ENCODE assay signal across 30 cellular contexts in the genomic region with DNA sequence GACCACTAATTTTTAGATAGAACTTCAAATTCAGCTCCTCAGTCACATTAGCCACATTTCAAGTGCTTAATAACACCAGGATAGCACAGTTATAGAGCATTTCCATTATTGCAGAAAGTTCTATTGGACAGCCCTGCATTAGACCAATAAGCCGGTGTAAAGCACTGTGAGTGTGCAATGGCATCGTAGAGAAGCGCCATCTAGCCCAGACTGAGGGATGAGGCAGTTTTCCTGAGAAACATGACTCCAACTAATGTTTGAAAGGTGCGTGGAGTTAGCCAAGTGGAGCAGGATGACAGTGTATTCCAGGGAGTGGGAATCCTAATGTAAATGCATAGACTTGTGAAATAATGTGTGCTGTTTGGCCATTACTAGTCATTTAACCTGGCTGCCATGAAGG. TPM values are rescaled to one million over a fixed set of nuclear protein-coding genes. Genes with fewer than 3 reads are reported as not detected.
A peak's percentile ranks its signal among the peaks of the same experiment; 100 is the strongest.
DNase-seq lines count a peak whose midpoint lies in the region; ATAC-seq and TF ChIP-seq lines count a peak whose summit lies in the region.
"Had no signal": no experiment of that assay in that cellular context is flagged by ENCODE, and none has a peak within 500 bp of the region (broad histone marks: within the 10 kb centered on the region; RNA-seq: fewer than 3 reads in every experiment).

No MANE protein-coding gene starts in this region.

- no peak overlapping the region for H3K4me3 Mint-ChIP-seq in GM23338
- H3K4me3 Mint-ChIP-seq: activated naive CD8-positive, alpha-beta T cell; natural killer cell had no signal

- no peaks in the 10 kb centered on the region for H3F3A ChIP-seq in GM23338 (replicated peaks; ENCODE audit: low read depth)

- no peak overlapping the region for H2AFZ ChIP-seq in GM23338
- H2AFZ ChIP-seq: PC-9 had no signal

- H3K9me3 Mint-ChIP-seq in GM23338: no peaks in the 10 kb centered on the region

- peaks cover 10% of the 10 kb centered on the region for H3K4me1 Mint-ChIP-seq in GM23338
- H3K4me1 Mint-ChIP-seq: natural killer cell had no signal

- H3K4me2 ChIP-seq in GM23338: no peak overlapping the region
- H3K4me2 ChIP-seq: BLaER1 treated with 17β-estradiol and CSF1 and Interleukin-3, amounts not matched to agents 10 nM and 100 nM; PC-9 had no signal

- TF ChIP-seq CTCF in GM23338 (conservative IDR thresholded peaks at IDR 0.05; ENCODE audit: low read depth in 2 of 2): peak in 1 of 2 experiments; percentile 48; a peak in 3 of 4 replicates

- no peak overlapping the region for H3K4me3 ChIP-seq in GM23338
- H3K4me3 ChIP-seq: BLaER1 treated with 17β-estradiol and CSF1 and Interleukin-3, amounts not matched to agents 10 nM and 100 nM; lung; PC-9; psoas muscle; sigmoid colon; thyroid gland; vagina had no signal

- H3K27ac Mint-ChIP-seq in GM23338: no peak overlapping the region
- H3K27ac Mint-ChIP-seq: activated naive CD8-positive, alpha-beta T cell; natural killer cell had no signal

- H3K9me2 ChIP-seq in GM23338 (ENCODE audit: insufficient read depth): no peaks in the 10 kb centered on the region

- no peaks in the 10 kb centered on the region for H3K36me3 ChIP-seq in GM23338 (ENCODE audit: insufficient read depth)
- H3K36me3 ChIP-seq: BLaER1 treated with 17β-estradiol and CSF1 and Interleukin-3, amounts not matched to agents 10 nM and 100 nM; sigmoid colon; thyroid gland; vagina had no signal

- no peaks in the 10 kb centered on the region for H3K27me3 ChIP-seq in GM23338 (ENCODE audit: insufficient read depth)
- H3K27me3 ChIP-seq: BLaER1 treated with 17β-estradiol and CSF1 and Interleukin-3, amounts not matched to agents 10 nM and 100 nM; sigmoid colon; thyroid gland; vagina had no signal

- H3K27me3 Mint-ChIP-seq in GM23338 (ENCODE audit: insufficient read depth, low read depth, poor library complexity): no peaks in the 10 kb centered on the region

- no peaks in the 10 kb centered on the region for H3K79me2 ChIP-seq in GM23338 (replicated peaks; ENCODE audit: insufficient read depth)

- no peaks in the 10 kb centered on the region for H4K20me1 ChIP-seq in GM23338 (replicated peaks; ENCODE audit: insufficient read depth)
- H4K20me1 ChIP-seq: BLaER1 treated with 17β-estradiol and CSF1 and Interleukin-3, amounts not matched to agents 10 nM and 100 nM had no signal

- no peaks in the 10 kb centered on the region for H3K36me3 Mint-ChIP-seq in GM23338 (ENCODE audit: low read depth)
- H3K36me3 Mint-ChIP-seq: activated naive CD8-positive, alpha-beta T cell; natural killer cell had no signal

- no peak for DNase-seq in GM23338 (ENCODE audit: low spot score)
- peak; percentile 38 for DNase-seq in LHCN-M2 (ENCODE audit: low read depth)
- peak; percentile 46 for DNase-seq in SK-MEL-5 (ENCODE audit: low read depth, low spot score)
- no peak for DNase-seq in left lobe of liver (ENCODE audit: low spot score)
- no peak for DNase-seq in SHP77 treated with DMSO at 0.1 percent for 48 hours (lab: John Stamatoyannopoulos, UW)
- no peak for DNase-seq in stimulated activated naive CD8-positive, alpha-beta T cell treated with anti-CD3 and anti-CD28 coated beads, Interleukin-15, Interleukin-2, amounts not matched to agents 100 U/mL and 50 U/mL, for 24 hours
- DNase-seq in NCI-H345 treated with DMSO at 0.1 percent for 48 hours (lab: John Stamatoyannopoulos, UW; ENCODE audit: unreplicated experiment): no peak
- DNase-seq: activated CD4-positive, alpha-beta T cell treated with anti-CD3 and anti-CD28 coated beads, Interleukin-2, amount 50 U/mL, for 1 hour; activated effector memory CD4-positive, alpha-beta T cell treated with Interleukin-2 at 50 U/mL for 16 hours; activated T-cell treated with anti-CD3 and anti-CD28 coated beads, Interleukin-2, amount 50 U/mL, for 1 hour; anterior cingulate cortex; hippocampal formation; natural killer cell; NCI-H1092; NCI-H187 treated with DMSO at 0.1 percent for 48 hours; NCI-H345; occipital lobe; psoas muscle; sigmoid colon; stimulated activated CD4-positive, alpha-beta T cell treated with anti-CD3 and anti-CD28 coated beads, Interleukin-4, amount 100 ng/mL, for 1 hour; SW 1271; thyroid gland had no signal

- no peak overlapping the region for H3K27ac ChIP-seq in GM23338 (ENCODE audit: low read depth)
- H3K27ac ChIP-seq: BLaER1 treated with 17β-estradiol and CSF1 and Interleukin-3, amounts not matched to agents 10 nM and 100 nM; PC-9; psoas muscle; sigmoid colon; thyroid gland; vagina had no signal

- peak; percentile 49 for ATAC-seq in GM23338
- ATAC-seq in left lobe of liver: peak; percentile 45
- ATAC-seq in stimulated activated naive CD8-positive, alpha-beta T cell treated with anti-CD3 and anti-CD28 coated beads, Interleukin-15, Interleukin-2, amounts not matched to agents 100 U/mL and 50 U/mL, for 24 hours: no peak
- ATAC-seq: natural killer cell, psoas muscle, Right ventricle myocardium inferior had no signal

- in situ Hi-C loops in SK-MEL-5 (cut with HindIII; ENCODE audit: low pct_unique_long_range_greater_than_20kb, low sequenced_read_pairs): no loop called here

- peaks cover 13% of the 10 kb centered on the region for H3K4me1 ChIP-seq in GM23338 (ENCODE audit: insufficient read depth)
- H3K4me1 ChIP-seq: BLaER1 treated with 17β-estradiol and CSF1 and Interleukin-3, amounts not matched to agents 10 nM and 100 nM; psoas muscle; sigmoid colon; thyroid gland; vagina had no signal

TF ChIP-seq in GM23338, 12 proteins besides CTCF, POLR2A, EP300 and RAD21 (continues in another document):
- no peak for TF ChIP-seq STAT1 (IDR thresholded peaks at IDR 0.05; ENCODE audit: unreplicated experiment)
- no peak for TF ChIP-seq EZH2 (IDR thresholded peaks at IDR 0.05; ENCODE audit: low read depth, unreplicated experiment)
- TF ChIP-seq NANOG (IDR thresholded peaks at IDR 0.05; ENCODE audit: borderline replicate concordance): no peak
- TF ChIP-seq CREB1 (CRISPR knock-in tag; IDR thresholded peaks at IDR 0.05; ENCODE audit: low read depth): no peak
- no peak for TF ChIP-seq ZNF114 (CRISPR knock-in tag; IDR thresholded peaks at IDR 0.05)

RNA-seq across cellular contexts. Expression of gene RPE65, which starts 7.7 kb away (rescaled TPM):
- not detected in 2 replicates for total RNA-seq in GM23338 (2014; rRNA removed; shearing (Covaris generic))
- not detected in 2 replicates for polyA plus RNA-seq in GM23338 (2016; fragmentation: Nextera tagmentation; extraction: Ambion mirVana)
- total RNA-seq in LHCN-M2 (2014; rRNA removed): not detected in 2 replicates
- polyA plus RNA-seq in LHCN-M2 (2012): not detected
- total RNA-seq in SK-MEL-5 (2014; rRNA removed; shearing (Covaris generic)): not detected in 2 replicates
- not detected in 2 replicates for polyA plus RNA-seq in SK-MEL-5 (2015; cell fraction: cytosol; rRNA removed)
- polyA plus RNA-seq in SK-MEL-5 (2015; cell fraction: nucleus; rRNA removed): not detected in 2 replicates
- total RNA-seq in left lobe of liver: not detected
- total RNA-seq: bronchial epithelial cell, M059J, natural killer cell, PC-9, psoas muscle, Right ventricle myocardium inferior, sigmoid colon, thyroid gland, vagina had no signal
- polyA plus RNA-seq: psoas muscle had no signal

RNA-seq across cellular contexts. Expression of gene DEPDC1, which starts 54.9 kb away (rescaled TPM):
- 42.9 and 47.0 TPM in 2 replicates for total RNA-seq in GM23338 (2014; rRNA removed; shearing (Covaris generic))
- polyA plus RNA-seq in GM23338 (2016; fragmentation: Nextera tagmentation; extraction: Ambion mirVana): 16.5 and 30.0 TPM in 2 replicates
- total RNA-seq in LHCN-M2 (2014; rRNA removed): 134 and 141 TPM in 2 replicates
- polyA plus RNA-seq in LHCN-M2 (2012): 11.0 TPM
- total RNA-seq in SK-MEL-5 (2014; rRNA removed; shearing (Covaris generic)): 23.3 and 27.6 TPM in 2 replicates
- polyA plus RNA-seq in SK-MEL-5 (2015; cell fraction: cytosol; rRNA removed): 12.5 and 17.1 TPM in 2 replicates
- polyA plus RNA-seq in SK-MEL-5 (2015; cell fraction: nucleus; rRNA removed): 27.2 and 31.7 TPM in 2 replicates
- total RNA-seq in left lobe of liver: 0.25 TPM
- total RNA-seq: natural killer cell had no signal

Comparison
In these comparisons a context has a peak if more than half of its experiments do, and no peak if none do; other contexts are left out.
1. DNase-seq: peak in LHCN-M2 (single experiment) and SK-MEL-5 (single experiment); none in GM23338 (single experiment), left lobe of liver (single experiment), SHP77 treated with DMSO at 0.1 percent for 48 hours (single experiment), stimulated activated naive CD8-positive, alpha-beta T cell treated with anti-CD3 and anti-CD28 coated beads, Interleukin-15, Interleukin-2, amounts not matched to agents 100 U/mL and 50 U/mL, for 24 hours (single experiment) and NCI-H345 treated with DMSO at 0.1 percent for 48 hours (single experiment).
2. RNA of gene DEPDC1, which starts 54.9 kb away (total RNA-seq): 134 to 141 TPM in LHCN-M2, 42.9 to 47.0 TPM in GM23338 and 23.3 to 27.6 TPM in SK-MEL-5; 0.25 TPM in left lobe of liver (single experiment); every median in the first group is over 10 times any median in the second.